ENCODE assay signal across 8 cellular contexts in the genomic region with DNA sequence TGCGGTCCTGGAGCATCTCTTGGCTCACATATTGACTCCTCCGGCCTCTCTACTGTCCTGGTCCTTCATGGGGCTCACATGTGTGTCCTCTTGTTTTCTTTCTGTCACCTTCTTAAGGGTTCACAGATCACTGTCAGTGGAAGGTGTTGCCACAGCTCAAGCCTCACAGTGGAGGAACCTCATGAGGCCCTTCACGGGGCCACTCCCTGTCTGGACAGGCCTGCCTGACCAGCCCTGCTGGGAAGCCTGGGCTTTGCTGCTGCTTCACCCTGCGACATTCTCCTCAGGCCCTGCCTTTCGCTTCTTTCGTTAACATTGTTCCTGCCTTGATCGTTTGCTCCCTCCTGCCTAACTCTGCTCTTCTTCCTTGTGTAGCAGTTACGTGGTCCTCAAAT. TPM values are rescaled to one million over a fixed set of nuclear protein-coding genes. Genes with fewer than 3 reads are reported as not detected.
A peak's percentile ranks its signal among the peaks of the same experiment; 100 is the strongest.
DNase-seq lines count a peak whose midpoint lies in the region; TF ChIP-seq lines count a peak whose summit lies in the region.

No MANE protein-coding gene starts in this region.

- TF ChIP-seq CTCF in C4-2B (conservative IDR thresholded peaks at IDR 0.05) (no peak), PC-9 (conservative IDR thresholded peaks at IDR 0.05) (no peak), neutrophil (IDR thresholded peaks at IDR 0.05) (no peak), GM13977 (IDR thresholded peaks at IDR 0.05; ENCODE audit: extremely low read depth, insufficient read depth, missing control alignments) (no peak)

- H3K79me2 ChIP-seq in PC-9 (ENCODE audit: low read depth), result no peaks in the 10 kb centered on the region

- H2AFZ ChIP-seq in PC-9, result no peak overlapping the region

- H3F3A ChIP-seq in PC-9 (ENCODE audit: insufficient read depth, low read depth), result peaks cover 17% of the 10 kb centered on the region; the same call in 1 of the 2 replicates

- H3K27me3 ChIP-seq in PC-9 (ENCODE audit: insufficient read depth, low read depth) (no peaks in the 10 kb centered on the region), endocrine pancreas (ENCODE audit: control insufficient read depth, insufficient read depth, low read length) (no peaks in the 10 kb centered on the region), neutrophil (no peaks in the 10 kb centered on the region)

- H3K36me3 ChIP-seq in PC-9 (ENCODE audit: low read depth), result no peaks in the 10 kb centered on the region; the same call in 1 of the 2 replicates
- no peaks in the 10 kb centered on the region for H3K36me3 ChIP-seq in endocrine pancreas (ENCODE audit: control insufficient read depth, insufficient read depth, low read length)
- H3K36me3 ChIP-seq in neutrophil, result peaks cover 34% of the 10 kb centered on the region

- no TSS peak for BruUV-seq in PC-9 (replicated peaks; lab: Mats Ljungman, UMichigan)

- in situ Hi-C loops in GM13977 (cut with MboI; ENCODE audit: low pct_unique_long_range_greater_than_20kb, low sequenced_read_pairs, unreplicated experiment), result no loop called here

- peaks cover 3% of the 10 kb centered on the region; the same call in 1 of the 2 replicates for H4K20me1 ChIP-seq in PC-9 (ENCODE audit: insufficient read depth)

- no peaks in the 10 kb centered on the region for H3K9me2 ChIP-seq in PC-9 (ENCODE audit: insufficient read depth)

- POLR2A ChIA-PET in PC-9 (lab: Charles Lee; ENCODE audit: unreplicated experiment), result interaction anchor here (0.6 kb wide), 3 partner anchors 110 to 300 kb away, joined by 4 to 8 read pairs (median 4); no protein-coding TSS in a partner anchor

- peak overlapping the region; percentile 14; the same call in 1 of the 2 replicates for H3K4me3 ChIP-seq in PC-9
- peak overlapping the region; percentile 2 for H3K4me3 ChIP-seq in endocrine pancreas (ENCODE audit: control insufficient read depth, insufficient read depth, low read length)
- peak overlapping the region; percentile 50 to 55 for H3K4me3 ChIP-seq in neutrophil (ENCODE audit: low read depth in 1 of 2, low read length in 1 of 2)

- CTCF ChIA-PET in PC-9 (lab: Charles Lee), result no interaction called here

- H3K4me2 ChIP-seq in PC-9, result peak overlapping the region; percentile 77

- H3K9ac ChIP-seq in endocrine pancreas (ENCODE audit: control insufficient read depth, insufficient read depth, low read length), result no peak overlapping the region

- intact Hi-C loops in PC-9 (cut with micrococcal nuclease; ENCODE audit: unreplicated experiment), result no loop called here

- H3K27ac ChIP-seq in C4-2B, result peak overlapping the region; percentile 85
- peak overlapping the region; percentile 59; the same call in 1 of the 2 replicates for H3K27ac ChIP-seq in PC-9
- peak overlapping the region; percentile 86 for H3K27ac ChIP-seq in neutrophil

- H3K4me1 ChIP-seq in PC-9 (replicated peaks; ENCODE audit: insufficient read depth) (peaks cover 17% of the 10 kb centered on the region), endocrine pancreas (ENCODE audit: control insufficient read depth, insufficient read depth, low read length) (no peaks in the 10 kb centered on the region), neutrophil (ENCODE audit: control insufficient read depth in 1 of 2, insufficient read depth in 1 of 2, low read depth in 1 of 2, low read length in 1 of 2) (peaks cover 35% of the 10 kb centered on the region in 2 experiments)

- DNase-seq in PC-9, result peak; percentile 37 to 71
- DNase-seq in GM13977 (ENCODE audit: low spot score), result no peak
- no peak for DNase-seq in A172 (ENCODE audit: low spot score)
- DNase-seq in HuH-7 (ENCODE audit: low spot score), result no peak
- no peak for DNase-seq in midbrain (lab: John Stamatoyannopoulos, UW)

- H3K9me3 ChIP-seq in PC-9 (ENCODE audit: insufficient read depth, low read depth) (no peaks in the 10 kb centered on the region), endocrine pancreas (ENCODE audit: control insufficient read depth, low read length) (no peaks in the 10 kb centered on the region), neutrophil (no peaks in the 10 kb centered on the region)

RNA-seq across cellular contexts. Expression of a gene that starts 56.0 kb away (rescaled TPM):
- 65.1 and 84.9 TPM in 2 replicates for total RNA-seq in PC-9 (2021)
- 90.3 and 96.0 TPM in 2 replicates for total RNA-seq in A172 (2014; rRNA removed; shearing (Covaris generic))

Comparison
In these comparisons a context has a peak if more than half of its experiments do, and no peak if none do; other contexts are left out.
1. DNase-seq: peak in PC-9 (2 of 2); none in GM13977 (single experiment), A172 (single experiment), HuH-7 (single experiment) and midbrain (single experiment).
2. H3K4me3 ChIP-seq: peak in every context shown above with its lines; median percentile 52 in neutrophil; 14 in PC-9; 2 in endocrine pancreas.
3. Peak in every context shown above with its lines, with median percentiles within 50 percentile points of each other: H3K27ac ChIP-seq.